Comparison of ENCODE assay signal across 8 cellular contexts in the genomic region with DNA sequence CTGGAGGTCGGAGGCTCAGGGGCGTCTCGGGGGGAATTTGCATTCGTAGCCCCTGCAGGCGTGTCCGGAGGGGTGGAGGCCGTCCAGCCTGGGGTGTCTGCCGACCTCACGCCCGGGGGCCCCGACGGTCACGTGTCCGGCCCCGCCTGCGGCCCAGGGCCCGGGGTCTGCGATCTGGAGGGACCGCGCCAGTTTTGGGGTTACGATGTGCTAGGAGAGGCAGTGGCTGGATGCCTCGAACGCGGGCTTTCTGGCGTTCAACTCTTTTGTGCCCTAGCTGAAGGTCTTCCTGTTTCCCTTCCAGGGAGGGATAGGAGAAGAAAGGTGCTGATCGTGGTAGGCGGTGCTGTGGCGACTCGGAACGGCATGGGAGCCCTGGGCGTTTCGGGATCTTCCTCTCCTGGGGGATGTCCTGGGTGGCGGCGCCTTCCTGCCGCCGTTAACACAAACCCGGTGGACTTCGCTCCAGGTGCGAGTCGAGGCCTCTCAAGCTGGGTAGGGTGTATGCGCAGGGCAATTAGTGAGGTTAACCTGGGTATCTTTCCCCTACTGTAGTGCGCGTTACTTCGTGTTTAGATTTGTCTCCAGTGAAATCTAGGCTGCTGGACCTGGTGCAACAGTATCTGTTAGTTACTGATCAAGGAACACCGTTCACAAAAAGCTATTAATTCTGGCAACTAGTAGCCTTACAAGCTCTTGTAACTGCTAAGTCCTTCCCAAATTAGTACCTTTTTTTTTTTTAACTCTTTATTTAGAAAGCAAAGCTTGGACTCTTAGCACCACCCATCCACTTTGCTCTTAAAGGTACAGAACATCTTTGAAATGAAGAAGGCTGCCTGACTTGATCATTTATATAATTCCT. TPM values are rescaled to one million over a fixed set of nuclear protein-coding genes. Genes with fewer than 3 reads are reported as not detected.
DNase-seq lines count a peak whose midpoint lies in the region; ATAC-seq and TF ChIP-seq lines count a peak whose summit lies in the region.

No MANE protein-coding gene starts in this region.

- H3K36me3 ChIP-seq in MG63: no peaks in the 10 kb centered on the region
- H3K36me3 ChIP-seq in mucosa of rectum (ENCODE audit: control insufficient read depth in 2 of 2, insufficient read depth in 2 of 2, low read length in 2 of 2): no peaks in the 10 kb centered on the region
- H3K36me3 ChIP-seq in transverse colon: no peaks in the 10 kb centered on the region

- peaks cover 9% of the 10 kb centered on the region for H3K36me3 Mint-ChIP-seq in activated CD4-positive, alpha-beta T cell treated with anti-CD3 and anti-CD28 coated beads for 36 hours (ENCODE audit: low read depth)
- peaks cover 11% of the 10 kb centered on the region for H3K36me3 Mint-ChIP-seq in effector memory CD8-positive, alpha-beta T cell (ENCODE audit: insufficient read depth)

- 0% methylated on average over 4 to 41 of the region's 45 CpGs for WGBS in transverse colon (ENCODE audit: low coverage in 1 of 2), 2 donors

- H3K4me3 ChIP-seq in MG63 (peak overlapping the region; percentile 79), mucosa of rectum (ENCODE audit: low read length in 2 of 2) (peak overlapping the region; percentile 89 to 90), transverse colon (peak overlapping the region; percentile 65 to 90 (median 84))

- peak overlapping the region; percentile 98 to 99 for H3K27ac ChIP-seq in mucosa of rectum (ENCODE audit: low read depth in 2 of 2, low read length in 2 of 2)
- H3K27ac ChIP-seq in transverse colon: peak overlapping the region; percentile 94 to 99 (median 98)

- H3K9me3 Mint-ChIP-seq in activated CD4-positive, alpha-beta T cell treated with anti-CD3 and anti-CD28 coated beads for 36 hours (ENCODE audit: low read depth): no peaks in the 10 kb centered on the region
- H3K9me3 Mint-ChIP-seq in effector memory CD8-positive, alpha-beta T cell: no peaks in the 10 kb centered on the region

- peak overlapping the region; percentile 81 for H3K4me3 Mint-ChIP-seq in activated CD4-positive, alpha-beta T cell treated with anti-CD3 and anti-CD28 coated beads for 36 hours
- peak overlapping the region; percentile 90 to 91 for H3K4me3 Mint-ChIP-seq in effector memory CD8-positive, alpha-beta T cell

- no peaks in the 10 kb centered on the region for H3K27me3 ChIP-seq in MG63
- H3K27me3 ChIP-seq in mucosa of rectum (ENCODE audit: control insufficient read depth in 2 of 2, insufficient read depth in 2 of 2, low read length in 2 of 2): no peaks in the 10 kb centered on the region
- no peaks in the 10 kb centered on the region for H3K27me3 ChIP-seq in transverse colon

- no peak for ATAC-seq in activated CD4-positive, CD25-positive, alpha-beta regulatory T cell treated with anti-CD3 and anti-CD28 coated beads, Interleukin-2, amount 50 U/mL, for 24 hours
- no peak for ATAC-seq in activated CD4-positive, alpha-beta T cell treated with anti-CD3 and anti-CD28 coated beads for 36 hours
- ATAC-seq in effector memory CD8-positive, alpha-beta T cell (replicated peaks): no peak
- ATAC-seq in GM21717 (IDR thresholded peaks at IDR 0.05; ENCODE audit: unreplicated experiment): no peak

- H3K4me1 ChIP-seq in mucosa of rectum (ENCODE audit: control insufficient read depth in 2 of 2, insufficient read depth in 2 of 2, low read length in 2 of 2) (peaks cover 34 to 47% of the 10 kb centered on the region in 2 donors), transverse colon (peaks cover 31 to 59% (median 48%) of the 10 kb centered on the region in 4 donors)

- H3K9ac ChIP-seq in mucosa of rectum (ENCODE audit: low read depth in 1 of 2, low read length in 2 of 2): peak overlapping the region; percentile 90 to 95

- POLR2A ChIA-PET in activated CD4-positive, alpha-beta T cell treated with anti-CD3 and anti-CD28 coated beads for 36 hours (lab: Charles Lee): interaction anchor here (0.6 to 1.6 kb wide), 3 partner anchors 12 to 956 kb away, joined by 3 to 5 read pairs (median 3); no protein-coding TSS in a partner anchor

- no peak for TF ChIP-seq EP300 in transverse colon (IDR thresholded peaks at IDR 0.05; ENCODE audit: low read depth)

- H3K4me1 Mint-ChIP-seq in activated CD4-positive, alpha-beta T cell treated with anti-CD3 and anti-CD28 coated beads for 36 hours: peaks cover 34% of the 10 kb centered on the region
- H3K4me1 Mint-ChIP-seq in effector memory CD8-positive, alpha-beta T cell (ENCODE audit: low read depth in 2 of 2): peaks cover 17 to 24% of the 10 kb centered on the region in 2 donors

- in situ Hi-C loops in transverse colon (cut with MboI; ENCODE audit: low pct_ligation_motif_present in 1 of 4, low pct_unique_long_range_greater_than_20kb in 1 of 4, low sequenced_read_pairs in 3 of 4): no loop called here

- H3K27ac Mint-ChIP-seq in activated CD4-positive, alpha-beta T cell treated with anti-CD3 and anti-CD28 coated beads for 36 hours: peak overlapping the region; percentile 64
- H3K27ac Mint-ChIP-seq in effector memory CD8-positive, alpha-beta T cell: peak overlapping the region; percentile 78 to 81

- DNase-seq in activated CD4-positive, CD25-positive, alpha-beta regulatory T cell treated with anti-CD3 and anti-CD28 coated beads, Interleukin-2, amount 50 U/mL, for 72 hours: peak; percentile 41
- DNase-seq in MG63 (peak; percentile 25), transverse colon (peak; percentile 83)
- DNase-seq in activated CD4-positive, alpha-beta T cell treated with anti-CD3 and anti-CD28 coated beads for 36 hours: peak; percentile 44
- DNase-seq in effector memory CD8-positive, alpha-beta T cell: peak in 2 of 3 experiments; percentile 4 to 10

- H3K9me3 ChIP-seq in MG63 (no peaks in the 10 kb centered on the region), mucosa of rectum (ENCODE audit: control insufficient read depth in 2 of 2, low read length in 2 of 2) (no peaks in the 10 kb centered on the region), transverse colon (no peaks in the 10 kb centered on the region)

- TF ChIP-seq POLR2A in transverse colon (IDR thresholded peaks at IDR 0.05): peak; percentile 34

- intact Hi-C loops in activated CD4-positive, alpha-beta T cell treated with anti-CD3 and anti-CD28 coated beads for 36 hours (cut with DNase I, micrococcal nuclease): loop anchor here (5.0 to 10.0 kb wide), 2 partner anchors 251 to 356 kb away; a partner anchor contains a TSS
- intact Hi-C loops in transverse colon (cut with DNase I; ENCODE audit: low total_unique reads): no loop called here

- no peaks in the 10 kb centered on the region for H3K27me3 Mint-ChIP-seq in activated CD4-positive, alpha-beta T cell treated with anti-CD3 and anti-CD28 coated beads for 36 hours
- H3K27me3 Mint-ChIP-seq in effector memory CD8-positive, alpha-beta T cell: no peaks in the 10 kb centered on the region

- no peak for TF ChIP-seq CTCF in transverse colon (IDR thresholded peaks at IDR 0.05)

- CTCF ChIA-PET in activated CD4-positive, alpha-beta T cell treated with anti-CD3 and anti-CD28 coated beads for 36 hours (lab: Charles Lee): interaction anchor here (0.6 to 1.4 kb wide), 2 partner anchors 40 to 334 kb away, joined by 3 to 4 read pairs; no protein-coding TSS in a partner anchor

RNA-seq across cellular contexts. Expression of a gene that starts 1.3 kb away (rescaled TPM):
- 3.4 and 7.0 TPM in 2 replicates for total RNA-seq in MG63 (2014; rRNA removed; shearing (Covaris generic); ENCODE audit: low replicate concordance)
- total RNA-seq in activated CD4-positive, alpha-beta T cell treated with anti-CD3 and anti-CD28 coated beads for 36 hours: 10 to 100 TPM; 27.0 to 29.8 TPM
- 100 to 1,000 TPM; 137 to 193 (median 171) TPM for total RNA-seq in transverse colon

Comparison
In these comparisons a context has a peak if more than half of its experiments do, and no peak if none do; other contexts are left out.
1. DNase-seq: peak in every context shown above with its lines; median percentile 83 in transverse colon; 44 in activated CD4-positive, alpha-beta T cell treated with anti-CD3 and anti-CD28 coated beads for 36 hours; 41 in activated CD4-positive, CD25-positive, alpha-beta regulatory T cell treated with anti-CD3 and anti-CD28 coated beads, Interleukin-2, amount 50 U/mL, for 72 hours; 25 in MG63; 7 in effector memory CD8-positive, alpha-beta T cell.
2. RNA of a gene that starts 1.3 kb away (total RNA-seq): 137 to 193 TPM in transverse colon; 27.0 to 29.8 TPM in activated CD4-positive, alpha-beta T cell treated with anti-CD3 and anti-CD28 coated beads for 36 hours and 3.4 to 7.0 TPM in MG63; every median in the first group is over 4 times any median in the second.
3. Peak in every context shown above with its lines, with median percentiles within 50 percentile points of each other: H3K4me3 ChIP-seq.